In the genomic region with DNA sequence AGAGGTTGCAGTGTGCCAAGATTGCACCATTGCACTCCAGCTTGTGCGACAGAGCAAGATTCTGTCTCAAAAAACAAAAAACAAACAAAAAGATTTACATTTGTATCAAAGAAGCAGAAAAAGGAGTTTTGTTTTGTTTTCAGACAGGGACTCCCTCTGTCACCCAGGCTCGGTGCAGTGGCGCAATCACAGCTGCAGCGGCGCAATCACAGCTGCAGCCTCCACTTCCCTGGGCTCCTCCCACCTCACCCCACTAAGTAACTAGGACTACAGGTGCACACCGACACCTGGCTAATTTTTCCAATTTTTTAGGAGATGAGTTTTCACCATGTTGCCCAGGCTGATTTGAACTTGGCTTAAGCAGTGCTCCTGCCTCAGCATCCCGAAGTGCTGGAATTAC, we compare ENCODE assay signal across 14 cellular contexts. TPM values are rescaled to one million over a fixed set of nuclear protein-coding genes. Genes with fewer than 3 reads are reported as not detected.
DNase-seq lines count a peak whose midpoint lies in the region; ATAC-seq and TF ChIP-seq lines count a peak whose summit lies in the region.
"Had no signal": no experiment of that assay in that cellular context is flagged by ENCODE, and none has a peak within 500 bp of the region (broad histone marks: within the 10 kb centered on the region; RNA-seq: fewer than 3 reads in every experiment).

No MANE protein-coding gene starts in this region.

- no peak for TF ChIP-seq EP300 in upper lobe of left lung (IDR thresholded peaks at IDR 0.05)
- no peak for TF ChIP-seq EP300 in esophagus muscularis mucosa (IDR thresholded peaks at IDR 0.05)

- H3K27me3 Mint-ChIP-seq in activated naive CD4-positive, alpha-beta T cell treated with anti-CD3 and anti-CD28 coated beads, Interleukin-2, amount 50 U/mL, for 24 hours, result no peaks in the 10 kb centered on the region
- H3K27me3 Mint-ChIP-seq: memory B cell had no signal

- 92 to 94% methylated on average over 7 of the region's 7 CpGs for WGBS in upper lobe of left lung, 2 donors
- 96% methylated on average over 7 of the region's 7 CpGs for WGBS in esophagus muscularis mucosa

- no peaks in the 10 kb centered on the region for H3K9me3 ChIP-seq in PC-3 (ENCODE audit: low read length)
- H3K9me3 ChIP-seq in upper lobe of left lung, result no peaks in the 10 kb centered on the region
- no peaks in the 10 kb centered on the region for H3K9me3 ChIP-seq in esophagus muscularis mucosa
- H3K9me3 ChIP-seq: ascending aorta had no signal

- no TSS peak for BruUV-seq in PC-3 (replicated peaks; lab: Mats Ljungman, UMichigan)

- peaks cover 55% of the 10 kb centered on the region for H3K79me2 ChIP-seq in PC-3 (ENCODE audit: low read length)

- H3K4me2 ChIP-seq in PC-3 (ENCODE audit: low read length), result peak overlapping the region; percentile 90; the same call in 1 of the 2 replicates

- H3K27ac ChIP-seq in PC-3 (ENCODE audit: low read length) (no peak overlapping the region), upper lobe of left lung (no peak overlapping the region), esophagus muscularis mucosa (replicated peaks in 1 of 4) (no peak overlapping the region)

- H3K27me3 ChIP-seq in PC-3 (ENCODE audit: low read length) (no peaks in the 10 kb centered on the region), upper lobe of left lung (no peaks in the 10 kb centered on the region), esophagus muscularis mucosa (no peaks in the 10 kb centered on the region)
- H3K27me3 ChIP-seq: ascending aorta had no signal

- H3K4me1 ChIP-seq in PC-3 (ENCODE audit: insufficient read depth, low read length) (peaks cover 12% of the 10 kb centered on the region; the same call in 1 of the 2 replicates), upper lobe of left lung (peaks cover 14 to 26% (median 23%) of the 10 kb centered on the region in 4 donors), esophagus muscularis mucosa (peaks cover 18 to 32% (median 30%) of the 10 kb centered on the region in 4 donors)

- CTCF ChIA-PET in PC-3 (lab: Charles Lee), result no interaction called here

- H3F3A ChIP-seq in PC-3 (ENCODE audit: low read length, unreplicated experiment), result no peaks in the 10 kb centered on the region

- peak overlapping the region; percentile 97 for H3K4me3 Mint-ChIP-seq in activated naive CD4-positive, alpha-beta T cell treated with anti-CD3 and anti-CD28 coated beads, Interleukin-2, amount 50 U/mL, for 24 hours

- no peak overlapping the region for H2AFZ ChIP-seq in PC-3 (ENCODE audit: low read length)

- ATAC-seq in PC-3, result no peak
- no peak for ATAC-seq in upper lobe of left lung (ENCODE audit: low FRiP score in 2 of 2)
- ATAC-seq in GM18520 (IDR thresholded peaks at IDR 0.05; ENCODE audit: unreplicated experiment), result no peak

- H3K27ac Mint-ChIP-seq in activated naive CD4-positive, alpha-beta T cell treated with anti-CD3 and anti-CD28 coated beads, Interleukin-2, amount 50 U/mL, for 24 hours, result no peak overlapping the region
- H3K27ac Mint-ChIP-seq: memory B cell had no signal

- no peaks in the 10 kb centered on the region for H3K9me3 Mint-ChIP-seq in activated naive CD4-positive, alpha-beta T cell treated with anti-CD3 and anti-CD28 coated beads, Interleukin-2, amount 50 U/mL, for 24 hours
- H3K9me3 Mint-ChIP-seq: memory B cell had no signal

- no peak overlapping the region for H3K9ac ChIP-seq in PC-3 (ENCODE audit: low read length)

- POLR2A ChIA-PET in PC-3 (lab: Charles Lee; ENCODE audit: unreplicated experiment), result no interaction called here

- no peaks in the 10 kb centered on the region for H4K20me1 ChIP-seq in PC-3 (ENCODE audit: low read length)

- TF ChIP-seq POLR2A in upper lobe of left lung (IDR thresholded peaks at IDR 0.05), result no peak
- TF ChIP-seq POLR2A in esophagus muscularis mucosa (IDR thresholded peaks at IDR 0.05; ENCODE audit: low read depth), result no peak

- H3K4me3 ChIP-seq in PC-3 (ENCODE audit: low read length), result no peak overlapping the region
- H3K4me3 ChIP-seq in fibroblast of pulmonary artery (replicated peaks; ENCODE audit: low read depth, low read length), result no peak overlapping the region
- no peak overlapping the region for H3K4me3 ChIP-seq in upper lobe of left lung
- no peak overlapping the region for H3K4me3 ChIP-seq in esophagus muscularis mucosa

- TF ChIP-seq CTCF in PC-3 (conservative IDR thresholded peaks at IDR 0.05; ENCODE audit: low read depth, low read length), result no peak
- TF ChIP-seq CTCF in fibroblast of pulmonary artery (IDR thresholded peaks at IDR 0.05; ENCODE audit: low read length, missing control alignments), result no peak
- no peak for TF ChIP-seq CTCF in upper lobe of left lung (IDR thresholded peaks at IDR 0.05)
- TF ChIP-seq CTCF in esophagus muscularis mucosa (IDR thresholded peaks at IDR 0.05), result no peak

- H3K9me2 ChIP-seq in PC-3 (replicated peaks; ENCODE audit: low read length), result no peaks in the 10 kb centered on the region

- H3K36me3 ChIP-seq in PC-3 (ENCODE audit: low read depth, low read length), result no peaks in the 10 kb centered on the region; the same call in 1 of the 2 replicates
- no peaks in the 10 kb centered on the region for H3K36me3 ChIP-seq in upper lobe of left lung
- H3K36me3 ChIP-seq in esophagus muscularis mucosa, result no peaks in the 10 kb centered on the region
- H3K36me3 ChIP-seq: ascending aorta had no signal

- intact Hi-C loops in PC-3 (cut with micrococcal nuclease) (no loop called here), esophagus muscularis mucosa (cut with DNase I) (no loop called here)

- DNase-seq in activated naive CD4-positive, alpha-beta T cell treated with Interleukin-2 at 50 U/mL for 16 hours, result no peak
- DNase-seq in PC-3 (no peak), fibroblast of pulmonary artery (ENCODE audit: low read depth) (peak; percentile 8), upper lobe of left lung (peak; percentile 36 to 74), HuH-7 (ENCODE audit: low spot score) (no peak), esophagus muscularis mucosa (ENCODE audit: extremely low spot score) (no peak)
- DNase-seq: DMS53, NCI-H1436, occipital lobe, small intestine had no signal

- peaks cover 59% of the 10 kb centered on the region for H3K4me1 Mint-ChIP-seq in activated naive CD4-positive, alpha-beta T cell treated with anti-CD3 and anti-CD28 coated beads, Interleukin-2, amount 50 U/mL, for 24 hours

- H3K36me3 Mint-ChIP-seq in activated naive CD4-positive, alpha-beta T cell treated with anti-CD3 and anti-CD28 coated beads, Interleukin-2, amount 50 U/mL, for 24 hours, result peaks cover 8% of the 10 kb centered on the region

RNA-seq across cellular contexts. Expression of a gene that starts 1.8 kb away (rescaled TPM):
- total RNA-seq in PC-3 (2014; rRNA removed), result 21.7 and 23.3 TPM in 2 replicates
- 10 to 100 TPM; 13.6 to 34.5 (median 30.4) TPM for total RNA-seq in upper lobe of left lung
- 10 to 100 TPM; 28.8 to 41.2 (median 37.2) TPM for total RNA-seq in esophagus muscularis mucosa

RNA-seq across cellular contexts. Expression of a gene that starts 2.2 kb away (rescaled TPM):
- total RNA-seq in PC-3 (2014; rRNA removed), result 1.1 TPM in 1 of 2 replicates, not detected in the other
- 10 to 100 TPM in 1 of 6 donors, 1 to 10 TPM in 5; 1.6 to 11.6 (median 2.9) TPM for total RNA-seq in upper lobe of left lung
- total RNA-seq in esophagus muscularis mucosa, result 1 to 10 TPM in 2 of 4 donors, under 1 TPM in 2; 0.52 to 1.7 (median 1.1) TPM

Comparison
In these comparisons a context has a peak if more than half of its experiments do, and no peak if none do; other contexts are left out.
1. DNase-seq: peak in fibroblast of pulmonary artery (single experiment) and upper lobe of left lung (2 of 2); none in activated naive CD4-positive, alpha-beta T cell treated with Interleukin-2 at 50 U/mL for 16 hours (single experiment), PC-3 (single experiment), HuH-7 (single experiment) and esophagus muscularis mucosa (single experiment).